Comparison of ENCODE assay signal across 1 cellular context in genomic region chr6:73571218-73572181, GRCh38.
TF ChIP-seq lines count a peak whose summit lies in the region.
"Not testable (repeated sequence)": the region's sequence is repeated elsewhere in the genome, so short reads cannot be mapped to it uniquely, and the experiment has no call there.

No MANE protein-coding gene starts in this region.

TF ChIP-seq in K562, 482 proteins besides CTCF, POLR2A, EP300 and RAD21:
- peak; percentile 68 for TF ChIP-seq NFYB (IDR thresholded peaks at IDR 0.05; ENCODE audit: extremely low read depth, insufficient read length)
- TF ChIP-seq PBX2 (CRISPR knock-in tag; IDR thresholded peaks at IDR 0.05; ENCODE audit: low read depth): not testable (repeated sequence)
- 0 out of 2 replicates have a peak, but pooled peaks have one; percentile 25 for TF ChIP-seq PBX2 (tag; conservative IDR thresholded peaks at IDR 0.05; ENCODE audit: low read depth)
- TF ChIP-seq, protein P1, sequence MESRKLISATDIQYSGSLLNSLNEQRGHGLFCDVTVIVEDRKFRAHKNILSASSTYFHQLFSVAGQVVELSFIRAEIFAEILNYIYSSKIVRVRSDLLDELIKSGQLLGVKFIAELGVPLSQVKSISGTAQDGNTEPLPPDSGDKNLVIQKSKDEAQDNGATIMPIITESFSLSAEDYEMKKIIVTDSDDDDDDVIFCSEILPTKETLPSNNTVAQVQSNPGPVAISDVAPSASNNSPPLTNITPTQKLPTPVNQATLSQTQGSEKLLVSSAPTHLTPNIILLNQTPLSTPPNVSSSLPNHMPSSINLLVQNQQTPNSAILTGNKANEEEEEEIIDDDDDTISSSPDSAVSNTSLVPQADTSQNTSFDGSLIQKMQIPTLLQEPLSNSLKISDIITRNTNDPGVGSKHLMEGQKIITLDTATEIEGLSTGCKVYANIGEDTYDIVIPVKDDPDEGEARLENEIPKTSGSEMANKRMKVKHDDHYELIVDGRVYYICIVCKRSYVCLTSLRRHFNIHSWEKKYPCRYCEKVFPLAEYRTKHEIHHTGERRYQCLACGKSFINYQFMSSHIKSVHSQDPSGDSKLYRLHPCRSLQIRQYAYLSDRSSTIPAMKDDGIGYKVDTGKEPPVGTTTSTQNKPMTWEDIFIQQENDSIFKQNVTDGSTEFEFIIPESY (CRISPR knock-in tag; IDR thresholded peaks at IDR 0.05): peak; percentile 64; the same call in 1 of the 2 replicates
